ENCODE assay signal across 24 cellular contexts in the genomic region with DNA sequence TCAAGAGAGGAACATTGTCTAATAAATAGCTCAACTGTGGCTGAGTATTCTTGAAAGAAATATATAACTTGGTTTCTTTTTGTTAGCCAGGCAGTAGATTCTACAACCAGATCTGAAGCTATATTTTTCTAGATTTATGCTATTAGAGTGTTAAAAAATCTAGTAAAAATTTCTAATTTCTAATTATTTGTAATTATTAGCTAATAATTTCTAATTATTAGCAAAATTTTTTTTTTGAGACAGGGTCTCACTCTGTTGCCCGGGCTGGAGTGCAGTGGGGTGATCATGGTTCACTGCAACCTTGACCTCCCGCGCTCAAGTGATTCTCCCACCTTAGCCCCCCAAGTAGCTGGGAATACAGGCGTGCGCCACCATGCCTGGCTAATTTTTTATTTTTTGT. TPM values are rescaled to one million over a fixed set of nuclear protein-coding genes. Genes with fewer than 3 reads are reported as not detected.
DNase-seq lines count a peak whose midpoint lies in the region; ATAC-seq and TF ChIP-seq lines count a peak whose summit lies in the region.
"Had no signal": no experiment of that assay in that cellular context is flagged by ENCODE, and none has a peak within 500 bp of the region (broad histone marks: within the 10 kb centered on the region; RNA-seq: fewer than 3 reads in every experiment).

No MANE protein-coding gene starts in this region.

- H3K4me3 ChIP-seq in DND-41 (ENCODE audit: low read depth in 1 of 2, low read length in 2 of 2): no peak overlapping the region; a peak in 1 of 4 replicates
- H3K4me3 ChIP-seq in GM23248: no peak overlapping the region
- peak overlapping the region in 1 of 2 experiments; percentile 70; a peak in 2 of 4 replicates for H3K4me3 ChIP-seq in Panc1 (ENCODE audit: low read depth in 2 of 2, low read length in 2 of 2)
- H3K4me3 ChIP-seq in heart right ventricle: no peak overlapping the region
- H3K4me3 ChIP-seq: cardiac muscle cell, esophagus muscularis mucosa, sigmoid colon, thyroid gland had no signal

- no peak for TF ChIP-seq CTCF in DND-41 (IDR thresholded peaks at IDR 0.05; ENCODE audit: borderline replicate concordance, extremely low read depth, low read length, poor library complexity, severe bottlenecking)
- no peak for TF ChIP-seq CTCF in Panc1 (IDR thresholded peaks at IDR 0.05)
- TF ChIP-seq CTCF in nephron (IDR thresholded peaks at IDR 0.05; ENCODE audit: unreplicated experiment in 3 of 3): no peak
- no peak for TF ChIP-seq CTCF in heart right ventricle (IDR thresholded peaks at IDR 0.05)

- CTCF ChIA-PET in Panc1 (lab: Charles Lee): interaction anchor here (0.6 kb wide), 1 partner anchor 35 kb away, joined by 3 read pairs; no protein-coding TSS in a partner anchor

- peaks cover 24% of the 10 kb centered on the region for H3K4me1 Mint-ChIP-seq in nephron

- POLR2A ChIA-PET in Panc1 (lab: Charles Lee): interaction anchor here (0.6 to 1.1 kb wide), 2 partner anchors 21 to 94 kb away, joined by 7 to 8 read pairs; no protein-coding TSS in a partner anchor

- no peaks in the 10 kb centered on the region for H3K27me3 Mint-ChIP-seq in nephron (ENCODE audit: low read depth)
- H3K27me3 Mint-ChIP-seq: naive thymus-derived CD4-positive, alpha-beta T cell; stimulated activated naive CD8-positive, alpha-beta T cell treated with anti-CD3 and anti-CD28 coated beads, Interleukin-15, amount 100 ng/mL, for 72 hours had no signal

- H3K27ac Mint-ChIP-seq in nephron: peak overlapping the region in 2 of 3 experiments; percentile 24 to 31
- H3K27ac Mint-ChIP-seq: endodermal cell; stimulated activated naive CD8-positive, alpha-beta T cell treated with anti-CD3 and anti-CD28 coated beads, Interleukin-15, amount 100 ng/mL, for 72 hours had no signal

- H3K9ac ChIP-seq in DND-41 (ENCODE audit: low read depth, low read length): no peak overlapping the region
- H3K9ac ChIP-seq in GM23248: no peak overlapping the region

- no TSS peak for BruUV-seq in Panc1 (replicated peaks; lab: Mats Ljungman, UMichigan)

- ATAC-seq in DND-41 (ENCODE audit: insufficient read depth, low read depth) (no peak), Panc1 (no peak), heart right ventricle (no peak)
- ATAC-seq: activated T-cell treated with anti-CD3 and anti-CD28 coated beads, Interleukin-2, amount 50 U/mL, for 4 hours; naive thymus-derived CD4-positive, alpha-beta T cell; stimulated activated naive CD8-positive, alpha-beta T cell treated with anti-CD3 and anti-CD28 coated beads, Interleukin-15, amount 100 ng/mL, for 72 hours had no signal

- WGBS in GM23248 (ENCODE audit: low coverage in 1 of 2, low lambda C conversion rate in 2 of 2, missing lambda C conversion rate in 2 of 2), 2 experiments: 90 to 91% methylated on average over 5 of the region's 5 CpGs
- 91 to 97% methylated on average over 5 of the region's 5 CpGs for WGBS in heart right ventricle, 2 donors

- H3K4me3 Mint-ChIP-seq in nephron: peak overlapping the region; percentile 61 to 96 (median 70)
- H3K4me3 Mint-ChIP-seq: activated T-cell treated with anti-CD3 and anti-CD28 coated beads, Interleukin-2, amount 50 U/mL, for 4 hours; endodermal cell; stimulated activated naive CD8-positive, alpha-beta T cell treated with anti-CD3 and anti-CD28 coated beads, Interleukin-15, amount 100 ng/mL, for 72 hours had no signal

- no peaks in the 10 kb centered on the region for H3F3A ChIP-seq in GM23248 (ENCODE audit: insufficient read depth)

- H3K36me3 Mint-ChIP-seq in nephron (ENCODE audit: low read depth): peaks cover 29% of the 10 kb centered on the region

- DNase-seq in DND-41 (no peak), GM23248 (no peak), Panc1 (ENCODE audit: low read depth, low spot score) (no peak), heart right ventricle (no peak), NCI-H2227 treated with DMSO at 0.1 percent for 48 hours (lab: John Stamatoyannopoulos, UW) (no peak), RKO (ENCODE audit: low spot score) (no peak)
- DNase-seq: activated naive CD4-positive, alpha-beta T cell treated with Interleukin-2 at 50 U/mL for 16 hours; activated T-cell treated with anti-CD3 and anti-CD28 coated beads, Interleukin-2, amount 50 U/mL, for 4 hours; amygdala; endodermal cell; foreskin melanocyte; GOT3; KG1; naive thymus-derived CD4-positive, alpha-beta T cell; NCI-H1694 treated with DMSO at 0.1 percent for 48 hours; NCI-H2171; NCI-H526; Right ventricle myocardium superior; sigmoid colon; stimulated activated naive CD8-positive, alpha-beta T cell treated with anti-CD3 and anti-CD28 coated beads, Interleukin-15, amount 100 ng/mL, for 72 hours; thyroid gland had no signal

- H4K20me1 ChIP-seq in DND-41 (ENCODE audit: insufficient read depth, low read length): peaks cover 9% of the 10 kb centered on the region; the same call in 1 of the 2 replicates
- no peaks in the 10 kb centered on the region for H4K20me1 ChIP-seq in GM23248 (ENCODE audit: insufficient read depth)

- H3K4me2 ChIP-seq in DND-41 (ENCODE audit: insufficient read depth, low read length) (peak overlapping the region; percentile 66; the same call in 1 of the 2 replicates), GM23248 (ENCODE audit: unreplicated experiment) (peak overlapping the region; percentile 93)

- H3K9me2 ChIP-seq in GM23248 (ENCODE audit: insufficient read depth): no peaks in the 10 kb centered on the region

- H3K9me3 Mint-ChIP-seq in nephron: no peaks in the 10 kb centered on the region
- H3K9me3 Mint-ChIP-seq: activated T-cell treated with anti-CD3 and anti-CD28 coated beads, Interleukin-2, amount 50 U/mL, for 4 hours; endodermal cell; naive thymus-derived CD4-positive, alpha-beta T cell; stimulated activated naive CD8-positive, alpha-beta T cell treated with anti-CD3 and anti-CD28 coated beads, Interleukin-15, amount 100 ng/mL, for 72 hours had no signal

- H3K36me3 ChIP-seq in DND-41 (ENCODE audit: insufficient read depth, low read length) (peaks cover 31% of the 10 kb centered on the region), GM23248 (ENCODE audit: low read depth) (peaks cover 21% of the 10 kb centered on the region; the same call in 1 of the 2 replicates), Panc1 (ENCODE audit: control insufficient read depth, insufficient read depth, low read length) (peaks cover 22% of the 10 kb centered on the region), heart right ventricle (peaks cover 0 to 39% (median 10%) of the 10 kb centered on the region in 9 donors)

- H3K27me3 ChIP-seq in DND-41 (ENCODE audit: insufficient read depth, low read length, poor library complexity) (no peaks in the 10 kb centered on the region), GM23248 (replicated peaks; ENCODE audit: insufficient read depth) (no peaks in the 10 kb centered on the region), Panc1 (ENCODE audit: control insufficient read depth, insufficient read depth, low read length) (no peaks in the 10 kb centered on the region), heart right ventricle (no peaks in the 10 kb centered on the region)
- H3K27me3 ChIP-seq: cardiac muscle cell, esophagus muscularis mucosa, sigmoid colon, thyroid gland had no signal

- intact Hi-C loops in Panc1 (cut with micrococcal nuclease; ENCODE audit: unreplicated experiment): no loop called here
- intact Hi-C loops in heart right ventricle (cut with DNase I): no loop called here

- H3K4me1 ChIP-seq in DND-41 (ENCODE audit: insufficient read depth, low read length): peaks cover 34% of the 10 kb centered on the region
- H3K4me1 ChIP-seq in GM23248 (ENCODE audit: insufficient read depth): peaks cover 21% of the 10 kb centered on the region
- peaks cover 15% of the 10 kb centered on the region; the same call in 1 of the 2 replicates for H3K4me1 ChIP-seq in Panc1 (ENCODE audit: control insufficient read depth, insufficient read depth, low read length)
- H3K4me1 ChIP-seq in heart right ventricle: peaks cover 0 to 40% (median 28%) of the 10 kb centered on the region in 9 donors

- no peaks in the 10 kb centered on the region for H3K9me3 ChIP-seq in DND-41 (ENCODE audit: insufficient read depth, low read length, severe bottlenecking)
- H3K9me3 ChIP-seq in GM23248 (ENCODE audit: low read depth): no peaks in the 10 kb centered on the region
- no peaks in the 10 kb centered on the region for H3K9me3 ChIP-seq in Panc1 (ENCODE audit: control insufficient read depth, insufficient read depth, low read depth, low read length)
- no peaks in the 10 kb centered on the region for H3K9me3 ChIP-seq in heart right ventricle
- H3K9me3 ChIP-seq: esophagus muscularis mucosa, sigmoid colon, thyroid gland had no signal

- peaks cover 56% of the 10 kb centered on the region for H3K79me2 ChIP-seq in DND-41 (ENCODE audit: insufficient read depth, low read length)
- H3K79me2 ChIP-seq in GM23248 (ENCODE audit: insufficient read depth): peaks cover 50% of the 10 kb centered on the region

- H2AFZ ChIP-seq in DND-41 (ENCODE audit: low read depth, low read length) (no peak overlapping the region), GM23248 (no peak overlapping the region)

- in situ Hi-C loops in GM23248 (cut with MboI) (no loop called here), Panc1 (cut with HindIII; ENCODE audit: low pct_unique_long_range_greater_than_20kb, low sequenced_read_pairs) (no loop called here)

- H3K27ac ChIP-seq in DND-41 (ENCODE audit: low read length): no peak overlapping the region
- H3K27ac ChIP-seq in GM23248: no peak overlapping the region
- H3K27ac ChIP-seq in Panc1 (ENCODE audit: low read length): peak overlapping the region; percentile 98
- H3K27ac ChIP-seq in heart right ventricle: no peak overlapping the region
- H3K27ac ChIP-seq: cardiac muscle cell, esophagus muscularis mucosa, sigmoid colon, thyroid gland had no signal

RNA-seq across cellular contexts. Expression of gene RAD17, which starts 2.8 kb away (rescaled TPM):
- total RNA-seq in GM23248 (2014; rRNA removed; shearing (Covaris generic)): 15.8 and 27.8 TPM in 2 replicates
- polyA plus RNA-seq in GM23248 (2016; fragmentation: Nextera tagmentation; extraction: Ambion mirVana) (20.5 and 21.7 TPM in 2 replicates), heart right ventricle (10 to 100 TPM in 1 of 2 donors, 1 to 10 TPM in 1; 9.0 to 10.9 TPM)
- total RNA-seq in Panc1 (2021; ENCODE audit: unreplicated experiment) (41.7 TPM), heart right ventricle (10 to 100 TPM; 17.5 to 23.5 (median 19.9) TPM)
- 28.9 TPM for polyA plus RNA-seq in Panc1 (2012; ENCODE audit: insufficient read length)

RNA-seq across cellular contexts. Expression of gene AK6, which starts 3.1 kb away (rescaled TPM):
- total RNA-seq in GM23248 (2014; rRNA removed; shearing (Covaris generic)): 17.0 and 20.0 TPM in 2 replicates
- 125 and 136 TPM in 2 replicates for polyA plus RNA-seq in GM23248 (2016; fragmentation: Nextera tagmentation; extraction: Ambion mirVana)
- 61.3 TPM for total RNA-seq in Panc1 (2021; ENCODE audit: unreplicated experiment)
- 38.2 TPM for polyA plus RNA-seq in Panc1 (2012; ENCODE audit: insufficient read length)
- 10 to 100 TPM; 20.8 to 53.2 (median 28.7) TPM for total RNA-seq in heart right ventricle
- polyA plus RNA-seq in heart right ventricle: 10 to 100 TPM; 40.9 to 65.6 TPM

RNA-seq across cellular contexts. Expression of gene TAF9, which starts 3.1 kb away (rescaled TPM):
- 60.8 and 79.4 TPM in 2 replicates for total RNA-seq in GM23248 (2014; rRNA removed; shearing (Covaris generic))
- polyA plus RNA-seq in GM23248 (2016; fragmentation: Nextera tagmentation; extraction: Ambion mirVana) (117 and 118 TPM in 2 replicates), heart right ventricle (10 to 100 TPM; 35.8 to 62.2 TPM)
- total RNA-seq in Panc1 (2021; ENCODE audit: unreplicated experiment) (142 TPM), heart right ventricle (10 to 100 TPM; 36.8 to 51.5 (median 44.5) TPM)
- polyA plus RNA-seq in Panc1 (2012; ENCODE audit: insufficient read length): 97.8 TPM

RNA-seq across cellular contexts. Expression of gene CCDC125, which starts 39.8 kb away (rescaled TPM):
- 0.97 and 1.9 TPM in 2 replicates for total RNA-seq in GM23248 (2014; rRNA removed; shearing (Covaris generic))
- polyA plus RNA-seq in GM23248 (2016; fragmentation: Nextera tagmentation; extraction: Ambion mirVana) (2.6 TPM in 2 replicates), heart right ventricle (1 to 10 TPM; 1.3 to 2.0 TPM)
- total RNA-seq in Panc1 (2021; ENCODE audit: unreplicated experiment) (10.4 TPM), heart right ventricle (1 to 10 TPM; 2.2 to 5.5 (median 4.2) TPM)
- 6.5 TPM for polyA plus RNA-seq in Panc1 (2012; ENCODE audit: insufficient read length)

RNA-seq across cellular contexts. Expression of gene MARVELD2, which starts 42.5 kb away (rescaled TPM):
- total RNA-seq in GM23248 (2014; rRNA removed; shearing (Covaris generic)): 2.8 and 5.5 TPM in 2 replicates
- polyA plus RNA-seq in GM23248 (2016; fragmentation: Nextera tagmentation; extraction: Ambion mirVana): 1.7 and 2.1 TPM in 2 replicates
- total RNA-seq in Panc1 (2021; ENCODE audit: unreplicated experiment): 17.3 TPM
- 5.5 TPM for polyA plus RNA-seq in Panc1 (2012; ENCODE audit: insufficient read length)
- 1 to 10 TPM in 9 of 10 donors, under 1 TPM in 1; 0.80 to 2.1 (median 1.5) TPM for total RNA-seq in heart right ventricle
- polyA plus RNA-seq in heart right ventricle: under 1 TPM; 0.22 to 0.25 TPM
